Comparison of ENCODE assay signal across 8 cellular contexts in genomic region chr20:40279390-40279789, GRCh38.
DNase-seq lines count a peak whose midpoint lies in the region; ATAC-seq and TF ChIP-seq lines count a peak whose summit lies in the region.

No MANE protein-coding gene starts in this region.

- no peak overlapping the region for H4K91ac ChIP-seq in trophoblast cell (ENCODE audit: low read depth, low read length)

- H3K9me3 ChIP-seq in trophoblast cell (ENCODE audit: insufficient read depth, low read depth, low read length): no peaks in the 10 kb centered on the region

- no peak overlapping the region for H3K23ac ChIP-seq in trophoblast cell (ENCODE audit: low read length)

- no CpG with 5 or more reads among the region's 1 CpG for WGBS in trophoblast cell (ENCODE audit: extremely low coverage, insufficient coverage, insufficient read length)

- H3K79me1 ChIP-seq in trophoblast cell (ENCODE audit: low read length): peaks cover 18% of the 10 kb centered on the region

- H3K27me3 ChIP-seq in trophoblast cell (ENCODE audit: insufficient read depth, low read length): no peaks in the 10 kb centered on the region

- H3K4me2 ChIP-seq in trophoblast cell (ENCODE audit: low read length): no peak overlapping the region

- no peak overlapping the region for H2AFZ ChIP-seq in trophoblast cell (ENCODE audit: insufficient read depth, low read length, poor library complexity)

- H4K12ac ChIP-seq in trophoblast cell (ENCODE audit: low read depth, low read length): no peak overlapping the region

- H3K18ac ChIP-seq in trophoblast cell (ENCODE audit: low read length): no peak overlapping the region

- no peak for TF ChIP-seq CTCF in RWPE1 (conservative IDR thresholded peaks at IDR 0.05; ENCODE audit: low read depth)
- no peak for TF ChIP-seq CTCF in fibroblast of villous mesenchyme (IDR thresholded peaks at IDR 0.05; ENCODE audit: insufficient read depth, low read depth, low read length)

- H3K4ac ChIP-seq in trophoblast cell (ENCODE audit: low read depth, low read length): no peak overlapping the region

- no peak overlapping the region for H3K27ac ChIP-seq in RWPE1
- peak overlapping the region; percentile 75 for H3K27ac ChIP-seq in trophoblast cell (ENCODE audit: low read depth, low read length)

- no peak for ATAC-seq in HG02571 (IDR thresholded peaks at IDR 0.05; ENCODE audit: unreplicated experiment)
- no peak for ATAC-seq in HG02870 (IDR thresholded peaks at IDR 0.05; ENCODE audit: unreplicated experiment)
- no peak for ATAC-seq in HG02973 (IDR thresholded peaks at IDR 0.05; ENCODE audit: unreplicated experiment)
- ATAC-seq in GM19455 (IDR thresholded peaks at IDR 0.05; ENCODE audit: unreplicated experiment): no peak

- no peak overlapping the region for H3K9ac ChIP-seq in trophoblast cell (ENCODE audit: low read length)

- POLR2A ChIA-PET in RWPE1 (lab: Yijun Ruan, JAX; ENCODE audit: low non-redundant PET): no interaction called here

- DNase-seq in ELR (ENCODE audit: low read depth) (peak; percentile 29), RWPE1 (ENCODE audit: low spot score) (peak; percentile 90), fibroblast of villous mesenchyme (ENCODE audit: low read depth) (peak; percentile 86), trophoblast cell (peak; percentile 59 to 71)

- no peak overlapping the region for H2BK120ac ChIP-seq in trophoblast cell (ENCODE audit: insufficient read depth, low read length, poor library complexity)

- no peak overlapping the region for H4K8ac ChIP-seq in trophoblast cell (ENCODE audit: low read depth, low read length)

- H3K4me3 ChIP-seq in fibroblast of villous mesenchyme (ENCODE audit: low read depth, low read length) (no peak overlapping the region), trophoblast cell (ENCODE audit: low read depth, low read length) (no peak overlapping the region)

- H3K36me3 ChIP-seq in trophoblast cell (ENCODE audit: control insufficient read depth in 1 of 2, insufficient read depth in 2 of 2, low read length in 2 of 2): no peaks in the 10 kb centered on the region

- H2BK5ac ChIP-seq in trophoblast cell (ENCODE audit: low read depth, low read length, poor library complexity): no peak overlapping the region

- peaks cover 19 to 30% of the 10 kb centered on the region in 2 experiments for H3K4me1 ChIP-seq in trophoblast cell (ENCODE audit: control insufficient read depth in 1 of 2, insufficient read depth in 2 of 2, low read length in 2 of 2)

- peaks cover 1% of the 10 kb centered on the region for H3K79me2 ChIP-seq in trophoblast cell (ENCODE audit: control insufficient read depth, insufficient read depth, low read length, poor library complexity)

- H2AK5ac ChIP-seq in trophoblast cell (ENCODE audit: low read length): no peak overlapping the region

- CTCF ChIA-PET in RWPE1 (lab: Yijun Ruan, JAX): interaction anchor here (0.5 to 2.6 kb wide), 5 partner anchors 12 to 1451 kb away, joined by 3 to 14 read pairs (median 3); no protein-coding TSS in a partner anchor

- no peak overlapping the region for H3K14ac ChIP-seq in trophoblast cell (ENCODE audit: low read length)

- H2BK12ac ChIP-seq in trophoblast cell (ENCODE audit: low read length): no peak overlapping the region

Comparison
In these comparisons a context has a peak if more than half of its experiments do, and no peak if none do; other contexts are left out.
1. DNase-seq: peak in every context shown above with its lines; median percentile 90 in RWPE1; 86 in fibroblast of villous mesenchyme; 65 in trophoblast cell; 29 in ELR.